ENCODE assay signal across 8 cellular contexts in genomic region chr10:98134431-98135221, GRCh38. TPM values are rescaled to one million over a fixed set of nuclear protein-coding genes. Genes with fewer than 3 reads are reported as not detected.
DNase-seq lines count a peak whose midpoint lies in the region; ATAC-seq and TF ChIP-seq lines count a peak whose summit lies in the region.

TSS of gene R3HCC1L (plus strand) at chr10:98134657. CDS start at chr10:98208115, 73,458 bp downstream.

- DNase-seq in C1 segment of cervical spinal cord (lab: John Stamatoyannopoulos, UW) (peak in 13 of 14 donors; percentile 45 to 87 (median 76)), NCI-H526 treated with DMSO at 0.1 percent for 48 hours (lab: John Stamatoyannopoulos, UW) (peak; percentile 54), dedifferentiated amniotic fluid mesenchymal stem cell (ENCODE audit: extremely low spot score) (peak; percentile 85), left lung (peak; percentile 93 to 97)
- peak; percentile 93 for DNase-seq in activated CD4-positive, alpha-beta T cell treated with anti-CD3 and anti-CD28 coated beads, Interleukin-2, amount 50 U/mL, for 1 hour
- peak; percentile 88 for DNase-seq in stimulated activated CD4-positive, alpha-beta T cell treated with anti-CD3 and anti-CD28 coated beads, Interleukin-2, amount 100 ng/mL, for 4 hours (ENCODE audit: low read depth)

- peak within 1 kb of the TSS; percentile 77 to 82 for H3K4me3 ChIP-seq in left lung

- no peaks in the 10 kb centered on the region for H3K36me3 ChIP-seq in left lung

- peak within 1 kb of the TSS; percentile 92 to 93 for H3K27ac ChIP-seq in left lung

- no peaks in the 10 kb centered on the region for H3K9me3 ChIP-seq in left lung

- intact Hi-C loops in left lung (cut with DNase I), result no loop called here

- H3K27me3 ChIP-seq in left lung, result no peaks in the 10 kb centered on the region

- TF ChIP-seq CTCF in left lung (IDR thresholded peaks at IDR 0.05), result no peak

- peaks cover 0 to 44% of the 10 kb centered on the region in 2 donors for H3K4me1 ChIP-seq in left lung

- peak; percentile 89 for ATAC-seq in GM19324 (IDR thresholded peaks at IDR 0.05; ENCODE audit: low FRiP score, unreplicated experiment)
- peak; percentile 92 for ATAC-seq in HG03460 (IDR thresholded peaks at IDR 0.05; ENCODE audit: unreplicated experiment)
- peak; percentile 99 for ATAC-seq in left lung

RNA-seq across cellular contexts. Expression of gene R3HCC1L, which starts in this region (rescaled TPM):
- total RNA-seq in left lung, result 10 to 100 TPM; 10.3 to 13.8 TPM

Comparison
In these comparisons a context has a peak if more than half of its experiments do, and no peak if none do; other contexts are left out.
1. Peak in every context shown above with its lines: DNase-seq, ATAC-seq, H3K4me3 ChIP-seq and H3K27ac ChIP-seq.